In genomic region chr20:49482621-49483017, GRCh38 we compare ENCODE assay signal across 1 cellular context.
TF ChIP-seq lines count a peak whose summit lies in the region.

TSS of gene KCNB1 (minus strand) at chr20:49482668. CDS start at chr20:49482480, 188 bp downstream.

TF ChIP-seq in HepG2, 621 proteins besides CTCF, POLR2A, EP300 and RAD21 (continued from another document and continues in another):
- TF ChIP-seq, protein P1, sequence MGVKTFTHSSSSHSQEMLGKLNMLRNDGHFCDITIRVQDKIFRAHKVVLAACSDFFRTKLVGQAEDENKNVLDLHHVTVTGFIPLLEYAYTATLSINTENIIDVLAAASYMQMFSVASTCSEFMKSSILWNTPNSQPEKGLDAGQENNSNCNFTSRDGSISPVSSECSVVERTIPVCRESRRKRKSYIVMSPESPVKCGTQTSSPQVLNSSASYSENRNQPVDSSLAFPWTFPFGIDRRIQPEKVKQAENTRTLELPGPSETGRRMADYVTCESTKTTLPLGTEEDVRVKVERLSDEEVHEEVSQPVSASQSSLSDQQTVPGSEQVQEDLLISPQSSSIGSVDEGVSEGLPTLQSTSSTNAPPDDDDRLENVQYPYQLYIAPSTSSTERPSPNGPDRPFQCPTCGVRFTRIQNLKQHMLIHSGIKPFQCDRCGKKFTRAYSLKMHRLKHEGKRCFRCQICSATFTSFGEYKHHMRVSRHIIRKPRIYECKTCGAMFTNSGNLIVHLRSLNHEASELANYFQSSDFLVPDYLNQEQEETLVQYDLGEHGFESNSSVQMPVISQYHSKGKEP (CRISPR knock-in tag; IDR thresholded peaks at IDR 0.05) = peak; percentile 95
- TF ChIP-seq GMEB1 (CRISPR knock-in tag; IDR thresholded peaks at IDR 0.05; ENCODE audit: borderline replicate concordance) (peak; percentile 16; the same call in 1 of the 2 replicates), RFXAP (CRISPR knock-in tag; IDR thresholded peaks at IDR 0.05; ENCODE audit: borderline replicate concordance) (peak; percentile 68), MAFK (conservative IDR thresholded peaks at IDR 0.05 in 1 of 2, IDR thresholded peaks at IDR 0.05 in 1 of 2; ENCODE audit: low read length in 2 of 2) (no peak), PHF5A (CRISPR knock-in tag; IDR thresholded peaks at IDR 0.05; ENCODE audit: low read depth, unreplicated experiment) (no peak), GATAD2A (CRISPR knock-in tag; IDR thresholded peaks at IDR 0.05) (0 out of 2 replicates have a peak, but pooled peaks have one; percentile 39), SAP130 (CRISPR knock-in tag; IDR thresholded peaks at IDR 0.05; ENCODE audit: low read depth) (peak; percentile 71), ZBTB20 (CRISPR knock-in tag; IDR thresholded peaks at IDR 0.05; ENCODE audit: borderline replicate concordance, low read depth) (peak; percentile 80; the same call in 1 of the 2 replicates), DZIP1 (CRISPR knock-in tag; IDR thresholded peaks at IDR 0.05) (peak; percentile 35; the same call in 1 of the 2 replicates), ZNF766 (CRISPR knock-in tag; IDR thresholded peaks at IDR 0.05; ENCODE audit: borderline replicate concordance) (peak; percentile 92; the same call in 1 of the 2 replicates), ATM (IDR thresholded peaks at IDR 0.05; ENCODE audit: borderline replicate concordance) (no peak), FOSL1 (CRISPR knock-in tag; IDR thresholded peaks at IDR 0.05; ENCODE audit: borderline replicate concordance) (peak; percentile 59; the same call in 1 of the 2 replicates), ZNF616 (CRISPR knock-in tag; IDR thresholded peaks at IDR 0.05; ENCODE audit: low read depth) (peak; percentile 87), MLLT10 (CRISPR knock-in tag; IDR thresholded peaks at IDR 0.05) (no peak), ZNF878 (CRISPR knock-in tag; IDR thresholded peaks at IDR 0.05) (peak; percentile 91), ZFP1 (CRISPR knock-in tag; IDR thresholded peaks at IDR 0.05) (peak; percentile 55; the same call in 1 of the 2 replicates), TMF1 (CRISPR knock-in tag; IDR thresholded peaks at IDR 0.05; ENCODE audit: low read depth) (peak; percentile 96), DMAP1 (CRISPR knock-in tag; IDR thresholded peaks at IDR 0.05) (no peak), PRMT3 (CRISPR knock-in tag; IDR thresholded peaks at IDR 0.05; ENCODE audit: borderline replicate concordance, low read depth) (no peak), NFIC (IDR thresholded peaks at IDR 0.05; ENCODE audit: low read length) (no peak), ZNF264 (CRISPR knock-in tag; IDR thresholded peaks at IDR 0.05) (peak; percentile 90), ZKSCAN5 (CRISPR knock-in tag; IDR thresholded peaks at IDR 0.05) (0 out of 2 replicates have a peak, but pooled peaks have one; percentile 33), ZNF879 (CRISPR knock-in tag; IDR thresholded peaks at IDR 0.05) (peak; percentile 81), ZNF589 (CRISPR knock-in tag; conservative IDR thresholded peaks at IDR 0.05) (peak; percentile 90), ZMYM4 (CRISPR knock-in tag; IDR thresholded peaks at IDR 0.05) (peak; percentile 48), ZBTB2 (CRISPR knock-in tag; IDR thresholded peaks at IDR 0.05; ENCODE audit: low read depth) (peak; percentile 67; the same call in 1 of the 2 replicates), CREBL2 (CRISPR knock-in tag; IDR thresholded peaks at IDR 0.05; ENCODE audit: borderline replicate concordance) (peak; percentile 58; the same call in 1 of the 2 replicates), TEAD2 (CRISPR knock-in tag; IDR thresholded peaks at IDR 0.05) (peak; percentile 65; the same call in 1 of the 2 replicates), DNMT3B (CRISPR knock-in tag; conservative IDR thresholded peaks at IDR 0.05) (peak; percentile 88; the same call in 1 of the 2 replicates), HOXA3 (CRISPR knock-in tag; IDR thresholded peaks at IDR 0.05) (peak; percentile 49; the same call in 1 of the 2 replicates), TOPORS (CRISPR knock-in tag; IDR thresholded peaks at IDR 0.05) (peak; percentile 90), ZNF326 (CRISPR knock-in tag; IDR thresholded peaks at IDR 0.05; ENCODE audit: borderline replicate concordance) (no peak), HMG20B (CRISPR knock-in tag; conservative IDR thresholded peaks at IDR 0.05) (peak; percentile 34; the same call in 1 of the 2 replicates), TGIF2 (CRISPR knock-in tag; IDR thresholded peaks at IDR 0.05) (0 out of 2 replicates have a peak, but pooled peaks have one; percentile 41), MXI1 (IDR thresholded peaks at IDR 0.05; ENCODE audit: borderline replicate concordance, low read depth, low read length) (0 out of 3 replicates have a peak, but pooled peaks have one; percentile 45), SIX4 (CRISPR knock-in tag; IDR thresholded peaks at IDR 0.05) (peak; percentile 58; the same call in 1 of the 2 replicates), HOXA7 (CRISPR knock-in tag; IDR thresholded peaks at IDR 0.05) (no peak), BRCA1 (CRISPR knock-in tag; IDR thresholded peaks at IDR 0.05) (peak; percentile 96), ZNF205 (CRISPR knock-in tag; IDR thresholded peaks at IDR 0.05) (peak; percentile 36; the same call in 1 of the 2 replicates), RBM39 (IDR thresholded peaks at IDR 0.05; ENCODE audit: low read depth, low read length, poor library complexity, severe bottlenecking) (peak; percentile 85), ZNF547 (CRISPR knock-in tag; IDR thresholded peaks at IDR 0.05) (peak; percentile 61), ZSCAN22 (CRISPR knock-in tag; IDR thresholded peaks at IDR 0.05) (0 out of 2 replicates have a peak, but pooled peaks have one; percentile 60), MYC (CRISPR knock-in tag; IDR thresholded peaks at IDR 0.05; ENCODE audit: borderline replicate concordance) (peak; percentile 61; the same call in 1 of the 2 replicates), ZNF775 (CRISPR knock-in tag; IDR thresholded peaks at IDR 0.05; ENCODE audit: borderline replicate concordance) (no peak), HDAC2 (CRISPR knock-in tag; IDR thresholded peaks at IDR 0.05) (peak; percentile 83), ZNF577 (CRISPR knock-in tag; IDR thresholded peaks at IDR 0.05; ENCODE audit: borderline replicate concordance, low read depth) (no peak)
- TF ChIP-seq, protein P2, sequence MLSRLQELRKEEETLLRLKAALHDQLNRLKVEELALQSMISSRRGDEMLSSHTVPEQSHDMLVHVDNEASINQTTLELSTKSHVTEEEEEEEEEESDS (CRISPR knock-in tag; IDR thresholded peaks at IDR 0.05; ENCODE audit: borderline replicate concordance) = peak; percentile 95
- TF ChIP-seq, protein P3, sequence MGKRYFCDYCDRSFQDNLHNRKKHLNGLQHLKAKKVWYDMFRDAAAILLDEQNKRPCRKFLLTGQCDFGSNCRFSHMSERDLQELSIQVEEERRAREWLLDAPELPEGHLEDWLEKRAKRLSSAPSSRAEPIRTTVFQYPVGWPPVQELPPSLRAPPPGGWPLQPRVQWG (CRISPR knock-in tag; IDR thresholded peaks at IDR 0.05; ENCODE audit: borderline replicate concordance, low read depth) = no peak
- TF ChIP-seq, protein P4, sequence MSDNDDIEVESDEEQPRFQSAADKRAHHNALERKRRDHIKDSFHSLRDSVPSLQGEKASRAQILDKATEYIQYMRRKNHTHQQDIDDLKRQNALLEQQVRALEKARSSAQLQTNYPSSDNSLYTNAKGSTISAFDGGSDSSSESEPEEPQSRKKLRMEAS (IDR thresholded peaks at IDR 0.05) = peak; percentile 28; the same call in 1 of the 2 replicates
- TF ChIP-seq, protein P5, sequence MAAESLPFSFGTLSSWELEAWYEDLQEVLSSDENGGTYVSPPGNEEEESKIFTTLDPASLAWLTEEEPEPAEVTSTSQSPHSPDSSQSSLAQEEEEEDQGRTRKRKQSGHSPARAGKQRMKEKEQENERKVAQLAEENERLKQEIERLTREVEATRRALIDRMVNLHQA (CRISPR knock-in tag; IDR thresholded peaks at IDR 0.05) = peak; percentile 40; the same call in 1 of the 2 replicates
- TF ChIP-seq, protein P6, sequence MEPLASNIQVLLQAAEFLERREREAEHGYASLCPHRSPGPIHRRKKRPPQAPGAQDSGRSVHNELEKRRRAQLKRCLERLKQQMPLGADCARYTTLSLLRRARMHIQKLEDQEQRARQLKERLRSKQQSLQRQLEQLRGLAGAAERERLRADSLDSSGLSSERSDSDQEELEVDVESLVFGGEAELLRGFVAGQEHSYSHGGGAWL (CRISPR knock-in tag; IDR thresholded peaks at IDR 0.05) = peak; percentile 97
- TF ChIP-seq, protein P7, sequence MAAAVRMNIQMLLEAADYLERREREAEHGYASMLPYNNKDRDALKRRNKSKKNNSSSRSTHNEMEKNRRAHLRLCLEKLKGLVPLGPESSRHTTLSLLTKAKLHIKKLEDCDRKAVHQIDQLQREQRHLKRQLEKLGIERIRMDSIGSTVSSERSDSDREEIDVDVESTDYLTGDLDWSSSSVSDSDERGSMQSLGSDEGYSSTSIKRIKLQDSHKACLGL (CRISPR knock-in tag; IDR thresholded peaks at IDR 0.05) = peak; percentile 88
- TF ChIP-seq, protein P8, sequence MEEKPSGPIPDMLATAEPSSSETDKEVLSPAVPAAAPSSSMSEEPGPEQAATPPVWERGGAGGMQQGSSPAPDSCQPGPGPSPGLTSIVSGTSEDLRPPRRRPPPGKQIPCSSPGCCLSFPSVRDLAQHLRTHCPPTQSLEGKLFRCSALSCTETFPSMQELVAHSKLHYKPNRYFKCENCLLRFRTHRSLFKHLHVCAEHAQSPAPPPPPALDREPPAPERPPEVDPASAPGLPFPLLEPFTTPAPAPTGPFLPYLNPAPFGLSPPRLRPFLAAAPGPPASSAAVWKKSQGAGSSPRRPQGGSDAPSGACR (CRISPR knock-in tag; IDR thresholded peaks at IDR 0.05) = peak; percentile 64
- TF ChIP-seq, protein P9, sequence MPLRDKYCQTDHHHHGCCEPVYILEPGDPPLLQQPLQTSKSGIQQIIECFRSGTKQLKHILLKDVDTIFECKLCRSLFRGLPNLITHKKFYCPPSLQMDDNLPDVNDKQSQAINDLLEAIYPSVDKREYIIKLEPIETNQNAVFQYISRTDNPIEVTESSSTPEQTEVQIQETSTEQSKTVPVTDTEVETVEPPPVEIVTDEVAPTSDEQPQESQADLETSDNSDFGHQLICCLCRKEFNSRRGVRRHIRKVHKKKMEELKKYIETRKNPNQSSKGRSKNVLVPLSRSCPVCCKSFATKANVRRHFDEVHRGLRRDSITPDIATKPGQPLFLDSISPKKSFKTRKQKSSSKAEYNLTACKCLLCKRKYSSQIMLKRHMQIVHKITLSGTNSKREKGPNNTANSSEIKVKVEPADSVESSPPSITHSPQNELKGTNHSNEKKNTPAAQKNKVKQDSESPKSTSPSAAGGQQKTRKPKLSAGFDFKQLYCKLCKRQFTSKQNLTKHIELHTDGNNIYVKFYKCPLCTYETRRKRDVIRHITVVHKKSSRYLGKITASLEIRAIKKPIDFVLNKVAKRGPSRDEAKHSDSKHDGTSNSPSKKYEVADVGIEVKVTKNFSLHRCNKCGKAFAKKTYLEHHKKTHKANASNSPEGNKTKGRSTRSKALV (CRISPR knock-in tag; IDR thresholded peaks at IDR 0.05) = peak; percentile 81
